Comparison of ENCODE assay signal across 10 cellular contexts in the genomic region with DNA sequence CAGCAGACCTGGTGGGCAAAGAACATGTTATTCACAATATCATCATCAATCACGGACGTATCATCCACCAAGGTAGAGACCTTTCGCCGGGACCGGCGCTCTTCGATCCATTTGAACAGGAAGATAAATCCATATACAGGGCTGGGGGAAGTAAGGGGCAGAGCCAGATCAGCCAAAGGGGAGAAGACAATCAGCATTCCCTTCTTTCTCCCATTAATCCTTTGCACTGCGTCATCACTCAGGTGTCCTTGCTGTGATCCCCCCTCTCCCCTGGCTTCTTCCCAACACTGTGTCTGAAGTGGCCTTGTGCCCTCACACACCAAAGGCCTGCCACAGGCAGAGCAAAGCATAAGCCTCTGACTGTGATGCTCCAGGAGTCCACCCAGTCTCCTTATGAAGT. TPM values are rescaled to one million over a fixed set of nuclear protein-coding genes. Genes with fewer than 3 reads are reported as not detected.
DNase-seq lines count a peak whose midpoint lies in the region; ATAC-seq and TF ChIP-seq lines count a peak whose summit lies in the region.
"Had no signal": no experiment of that assay in that cellular context is flagged by ENCODE, and none has a peak within 500 bp of the region (broad histone marks: within the 10 kb centered on the region; RNA-seq: fewer than 3 reads in every experiment).

No MANE protein-coding gene starts in this region.

- H3K9me3 Mint-ChIP-seq in IgD-negative memory B cell (no peaks in the 10 kb centered on the region), MCF 10A (ENCODE audit: unreplicated experiment) (no peaks in the 10 kb centered on the region)
- no peaks in the 10 kb centered on the region for H3K9me3 Mint-ChIP-seq in naive thymus-derived CD4-positive, alpha-beta T cell

- H3K4me3 Mint-ChIP-seq in IgD-negative memory B cell, result peak overlapping the region; percentile 83 to 99 (median 94)
- peak overlapping the region; percentile 87 for H3K4me3 Mint-ChIP-seq in MCF 10A (ENCODE audit: unreplicated experiment)
- peak overlapping the region; percentile 83 to 98 (median 92) for H3K4me3 Mint-ChIP-seq in naive thymus-derived CD4-positive, alpha-beta T cell

- CTCF ChIA-PET in MCF 10A (lab: Yijun Ruan, JAX) (no interaction called here), GM10248 (lab: Yijun Ruan, JAX) (interaction anchor here (2.4 kb wide), 1 partner anchor 19 kb away, joined by 7 read pairs; no protein-coding TSS in a partner anchor)
- CTCF ChIA-PET in naive thymus-derived CD4-positive, alpha-beta T cell (lab: Charles Lee), result interaction anchor here (0.6 kb wide), 1 partner anchor 803 kb away, joined by 3 read pairs; no protein-coding TSS in a partner anchor

- peaks cover 22% of the 10 kb centered on the region for H3K4me1 ChIP-seq in ACC112 (ENCODE audit: control insufficient read depth, insufficient read depth, low read length, unreplicated experiment)
- peaks cover 27 to 35% of the 10 kb centered on the region in 2 donors for H3K4me1 ChIP-seq in naive thymus-derived CD4-positive, alpha-beta T cell (ENCODE audit: control insufficient read depth in 2 of 2, insufficient read depth in 2 of 2, low read length in 2 of 2)
- H3K4me1 ChIP-seq in foreskin keratinocyte, result peaks cover 33% of the 10 kb centered on the region

- no peaks in the 10 kb centered on the region for H3K27me3 ChIP-seq in ACC112 (ENCODE audit: insufficient read depth, low read length)
- H3K27me3 ChIP-seq in naive thymus-derived CD4-positive, alpha-beta T cell (ENCODE audit: control insufficient read depth in 2 of 2, insufficient read depth in 2 of 2, low read length in 2 of 2), result no peaks in the 10 kb centered on the region
- H3K27me3 ChIP-seq in foreskin keratinocyte, result no peaks in the 10 kb centered on the region

- H3K4me1 Mint-ChIP-seq in IgD-negative memory B cell (peaks cover 26 to 35% (median 31%) of the 10 kb centered on the region in 3 donors), MCF 10A (ENCODE audit: insufficient read depth, unreplicated experiment) (peaks cover 25% of the 10 kb centered on the region)
- peaks cover 27 to 47% (median 41%) of the 10 kb centered on the region in 7 donors for H3K4me1 Mint-ChIP-seq in naive thymus-derived CD4-positive, alpha-beta T cell

- H3K9me3 ChIP-seq in naive thymus-derived CD4-positive, alpha-beta T cell (ENCODE audit: control insufficient read depth in 2 of 3, low read length in 3 of 3), result no peaks in the 10 kb centered on the region

- intact Hi-C loops in MCF 10A (cut with micrococcal nuclease), result no loop called here
- intact Hi-C loops in naive thymus-derived CD4-positive, alpha-beta T cell (cut with micrococcal nuclease), result no loop called here

- no peak for TF ChIP-seq CTCF in MCF 10A (IDR thresholded peaks at IDR 0.05; ENCODE audit: unreplicated experiment)
- no peak for TF ChIP-seq CTCF in GM10248 (IDR thresholded peaks at IDR 0.05; ENCODE audit: control extremely low read depth, extremely low read depth, low read depth, missing control alignments)
- TF ChIP-seq CTCF in foreskin keratinocyte (conservative IDR thresholded peaks at IDR 0.05), result no peak

- H3K27ac Mint-ChIP-seq in IgD-negative memory B cell (peak overlapping the region; percentile 92 to 98 (median 92)), MCF 10A (ENCODE audit: low read depth, unreplicated experiment) (peak overlapping the region; percentile 68)
- H3K27ac Mint-ChIP-seq in naive thymus-derived CD4-positive, alpha-beta T cell, result peak overlapping the region; percentile 86 to 98 (median 94)

- no peak for ATAC-seq in naive thymus-derived CD4-positive, alpha-beta T cell
- ATAC-seq in HG03469 (IDR thresholded peaks at IDR 0.05; ENCODE audit: unreplicated experiment) (no peak), GM21515 (IDR thresholded peaks at IDR 0.05; ENCODE audit: unreplicated experiment) (no peak), foreskin keratinocyte (no peak)

- peaks cover 20% of the 10 kb centered on the region for H3K79me2 ChIP-seq in ACC112 (ENCODE audit: control insufficient read depth, insufficient read depth, low read length, unreplicated experiment)

- BruUV-seq in MCF 10A (replicated peaks; lab: Mats Ljungman, UMichigan), result no TSS peak

- peaks cover 9% of the 10 kb centered on the region for H3K36me3 Mint-ChIP-seq in IgD-negative memory B cell
- H3K36me3 Mint-ChIP-seq in MCF 10A (ENCODE audit: insufficient read depth, unreplicated experiment), result peaks cover 33% of the 10 kb centered on the region
- H3K36me3 Mint-ChIP-seq in naive thymus-derived CD4-positive, alpha-beta T cell, result peaks cover 0 to 22% (median 11%) of the 10 kb centered on the region in 5 donors

- POLR2A ChIA-PET in MCF 10A (lab: Yijun Ruan, JAX) (no interaction called here), GM10248 (lab: Yijun Ruan, JAX) (no interaction called here)
- POLR2A ChIA-PET in naive thymus-derived CD4-positive, alpha-beta T cell (lab: Charles Lee), result interaction anchor here (0.6 kb wide), 2 partner anchors 32 to 275 kb away, joined by 3 read pairs; no protein-coding TSS in a partner anchor

- DNase-seq in MCF 10A (ENCODE audit: unreplicated experiment) (no peak), GM10248 (ENCODE audit: extremely low spot score) (no peak), foreskin keratinocyte (no peak)
- no peak for DNase-seq in naive thymus-derived CD4-positive, alpha-beta T cell
- DNase-seq: effector CD4-positive, alpha-beta T cell; NCI-H2171 had no signal

- H3K36me3 ChIP-seq in ACC112 (ENCODE audit: insufficient read depth, low read length), result peaks cover 20% of the 10 kb centered on the region; the same call in 1 of the 2 replicates
- peaks cover 0 to 50% (median 12%) of the 10 kb centered on the region in 3 experiments for H3K36me3 ChIP-seq in naive thymus-derived CD4-positive, alpha-beta T cell (ENCODE audit: control insufficient read depth in 2 of 3, insufficient read depth in 3 of 3, low read length in 3 of 3)

- H3K27me3 Mint-ChIP-seq in IgD-negative memory B cell (no peaks in the 10 kb centered on the region), MCF 10A (ENCODE audit: insufficient read depth, unreplicated experiment) (no peaks in the 10 kb centered on the region)
- peaks cover 0 to 1% (median 0%) of the 10 kb centered on the region in 5 donors for H3K27me3 Mint-ChIP-seq in naive thymus-derived CD4-positive, alpha-beta T cell

- H3K27ac ChIP-seq in ACC112 (ENCODE audit: low read depth, low read length) (no peak overlapping the region), foreskin keratinocyte (no peak overlapping the region)
- peak overlapping the region; percentile 99 for H3K27ac ChIP-seq in naive thymus-derived CD4-positive, alpha-beta T cell (ENCODE audit: low read depth, low read length)

- H3K4me3 ChIP-seq in ACC112 (ENCODE audit: low read depth, low read length), result peak overlapping the region; percentile 98
- peak overlapping the region; percentile 74 for H3K4me3 ChIP-seq in naive thymus-derived CD4-positive, alpha-beta T cell (ENCODE audit: low read length)

- no peak overlapping the region for H2AFZ ChIP-seq in ACC112 (ENCODE audit: low read length, unreplicated experiment)

RNA-seq across cellular contexts. Expression of a gene that starts 1.3 kb away (rescaled TPM):
- polyA plus RNA-seq in IgD-negative memory B cell (25.9 TPM), foreskin keratinocyte (111 and 114 TPM in 2 replicates)
- total RNA-seq in MCF 10A (2022) (61.5 and 77.5 TPM in 2 replicates), foreskin keratinocyte (126 and 128 TPM in 2 replicates)
- total RNA-seq in naive thymus-derived CD4-positive, alpha-beta T cell, result 100 to 1,000 TPM in 2 of 5 experiments, 10 to 100 TPM in 3; 86.7 to 116 (median 92.5) TPM
- polyA plus RNA-seq in naive thymus-derived CD4-positive, alpha-beta T cell, result 10 to 100 TPM; 13.6 to 26.6 TPM

RNA-seq across cellular contexts. Expression of a gene that starts 2.0 kb away (rescaled TPM):
- 15.0 TPM for polyA plus RNA-seq in IgD-negative memory B cell
- total RNA-seq in MCF 10A (2022), result 5.7 and 7.4 TPM in 2 replicates
- total RNA-seq in naive thymus-derived CD4-positive, alpha-beta T cell, result 10 to 100 TPM; 13.7 to 18.7 (median 15.5) TPM
- 1 to 10 TPM; 7.6 to 8.9 TPM for polyA plus RNA-seq in naive thymus-derived CD4-positive, alpha-beta T cell
- 8.2 and 8.6 TPM in 2 replicates for total RNA-seq in foreskin keratinocyte
- 4.9 and 5.6 TPM in 2 replicates for polyA plus RNA-seq in foreskin keratinocyte

RNA-seq across cellular contexts. Expression of a gene that starts 36.4 kb away (rescaled TPM):
- polyA plus RNA-seq in IgD-negative memory B cell (0.04 TPM), foreskin keratinocyte (0.06 and 0.11 TPM in 2 replicates)
- total RNA-seq in MCF 10A (2022) (0.12 TPM in 1 of 2 replicates, not detected in the other), foreskin keratinocyte (0.10 and 0.21 TPM in 2 replicates)
- under 1 TPM in 2 of 5 experiments, not detected in 3; 0.10 to 0.24 TPM for total RNA-seq in naive thymus-derived CD4-positive, alpha-beta T cell
- not detected for polyA plus RNA-seq in naive thymus-derived CD4-positive, alpha-beta T cell

RNA-seq across cellular contexts. Expression of a gene that starts 45.4 kb away (rescaled TPM):
- polyA plus RNA-seq in IgD-negative memory B cell (not detected), foreskin keratinocyte (0.19 TPM in 2 replicates)
- total RNA-seq in MCF 10A (2022) (0.61 TPM in 2 replicates), foreskin keratinocyte (not detected in 2 replicates)
- total RNA-seq in naive thymus-derived CD4-positive, alpha-beta T cell, result 1 to 10 TPM; 2.2 to 8.4 (median 6.5) TPM
- polyA plus RNA-seq in naive thymus-derived CD4-positive, alpha-beta T cell, result 1 to 10 TPM in 1 of 2 donors, under 1 TPM in 1; 0.73 to 1.5 TPM

RNA-seq across cellular contexts. Expression of a gene that starts 46.9 kb away (rescaled TPM):
- polyA plus RNA-seq in IgD-negative memory B cell, result 25.2 TPM
- total RNA-seq in MCF 10A (2022), result 60.5 and 69.7 TPM in 2 replicates
- 100 to 1,000 TPM in 4 of 5 experiments, 10 to 100 TPM in 1; 86.8 to 210 (median 162) TPM for total RNA-seq in naive thymus-derived CD4-positive, alpha-beta T cell
- polyA plus RNA-seq in naive thymus-derived CD4-positive, alpha-beta T cell, result 10 to 100 TPM; 21.4 to 35.0 TPM
- total RNA-seq in foreskin keratinocyte, result 40.3 and 52.9 TPM in 2 replicates
- 20.9 and 23.9 TPM in 2 replicates for polyA plus RNA-seq in foreskin keratinocyte
